11 cellular contexts compared by ENCODE assay signal in genomic region chr20:49268600-49269365, GRCh38. TPM values are rescaled to one million over a fixed set of nuclear protein-coding genes. Genes with fewer than 3 reads are reported as not detected.
DNase-seq lines count a peak whose midpoint lies in the region; TF ChIP-seq lines count a peak whose summit lies in the region.
"Had no signal": no experiment of that assay in that cellular context is flagged by ENCODE, and none has a peak within 500 bp of the region (broad histone marks: within the 10 kb centered on the region; RNA-seq: fewer than 3 reads in every experiment).

No MANE protein-coding gene starts in this region.

- no peak overlapping the region for H3K23ac ChIP-seq in trophoblast cell (ENCODE audit: low read length)

- no peak for TF ChIP-seq CTCF in KMS-11 (conservative IDR thresholded peaks at IDR 0.05; ENCODE audit: low read depth, low read length)
- TF ChIP-seq CTCF in brain (conservative IDR thresholded peaks at IDR 0.05) = no peak
- TF ChIP-seq CTCF in A673 (conservative IDR thresholded peaks at IDR 0.05; ENCODE audit: low read depth, low read length) = no peak

- H4K20me1 ChIP-seq in KMS-11 (ENCODE audit: insufficient read depth) = no peaks in the 10 kb centered on the region

- H3K27ac ChIP-seq in KMS-11 (no peak overlapping the region), trophoblast cell (ENCODE audit: low read depth, low read length) (no peak overlapping the region), A673 (ENCODE audit: low read depth, low read length, poor library complexity, severe bottlenecking) (no peak overlapping the region)
- H3K27ac ChIP-seq: 22Rv1 had no signal

- H3K27ac Mint-ChIP-seq in T-helper 1 cell treated with Interleukin-12 subunit alpha and Interleukin-12 subunit beta and Interleukin-4 antibody, amounts not matched to agents 30 μg/mL and 1 μg/mL, for 36 hours = peak overlapping the region; percentile 3
- no peak overlapping the region for H3K27ac Mint-ChIP-seq in brain

- H3K36me3 ChIP-seq in KMS-11 (ENCODE audit: insufficient read depth) = no peaks in the 10 kb centered on the region; the same call in 1 of the 2 replicates
- H3K36me3 ChIP-seq in trophoblast cell (ENCODE audit: control insufficient read depth in 1 of 2, insufficient read depth in 2 of 2, low read length in 2 of 2) = peaks cover 20 to 37% of the 10 kb centered on the region in 2 experiments
- H3K36me3 ChIP-seq in HAP-1 (replicated peaks) = peaks cover 70% of the 10 kb centered on the region
- H3K36me3 ChIP-seq in A673 (ENCODE audit: insufficient read depth, low read length, poor library complexity, severe bottlenecking) = peaks cover 64% of the 10 kb centered on the region

- CTCF ChIA-PET in A673 (lab: Charles Lee) = no interaction called here

- H3K4me1 ChIP-seq in KMS-11 (ENCODE audit: low read depth, poor library complexity, severe bottlenecking) (peaks cover 40% of the 10 kb centered on the region), trophoblast cell (ENCODE audit: control insufficient read depth in 1 of 2, insufficient read depth in 2 of 2, low read length in 2 of 2) (no peaks in the 10 kb centered on the region), HAP-1 (peaks cover 6% of the 10 kb centered on the region), A673 (ENCODE audit: insufficient read depth, low read length, poor library complexity, severe bottlenecking) (no peaks in the 10 kb centered on the region)

- WGBS in trophoblast cell (ENCODE audit: extremely low coverage, insufficient coverage, insufficient read length) = no CpG with 5 or more reads among the region's 1 CpG

- no peak overlapping the region for H2BK120ac ChIP-seq in trophoblast cell (ENCODE audit: insufficient read depth, low read length, poor library complexity)

- H3K79me1 ChIP-seq in trophoblast cell (ENCODE audit: low read length) = no peaks in the 10 kb centered on the region

- no peak overlapping the region for H2BK12ac ChIP-seq in trophoblast cell (ENCODE audit: low read length)

- no peak overlapping the region for H2AK5ac ChIP-seq in trophoblast cell (ENCODE audit: low read length)

- no peak overlapping the region for H3K14ac ChIP-seq in trophoblast cell (ENCODE audit: low read length)

- no peak overlapping the region for H3K18ac ChIP-seq in trophoblast cell (ENCODE audit: low read length)

- peaks cover 5% of the 10 kb centered on the region for H3K9me3 Mint-ChIP-seq in T-helper 1 cell treated with Interleukin-12 subunit alpha and Interleukin-12 subunit beta and Interleukin-4 antibody, amounts not matched to agents 30 μg/mL and 1 μg/mL, for 36 hours
- peaks cover 7 to 29% (median 20%) of the 10 kb centered on the region in 5 experiments for H3K9me3 Mint-ChIP-seq in brain

- no peaks in the 10 kb centered on the region for H3K27me3 Mint-ChIP-seq in T-helper 1 cell treated with Interleukin-12 subunit alpha and Interleukin-12 subunit beta and Interleukin-4 antibody, amounts not matched to agents 30 μg/mL and 1 μg/mL, for 36 hours (ENCODE audit: low read depth)
- peaks cover 3% of the 10 kb centered on the region for H3K27me3 Mint-ChIP-seq in brain

- H3K9ac ChIP-seq in KMS-11 (no peak overlapping the region), trophoblast cell (ENCODE audit: low read length) (no peak overlapping the region)

- DNase-seq in T-helper 1 cell (no peak), trophoblast cell (no peak), HAP-1 (ENCODE audit: low spot score in 2 of 2) (no peak), A673 (ENCODE audit: low spot score) (no peak), middle frontal gyrus (ENCODE audit: extremely low spot score, low spot score) (no peak)
- DNase-seq: NCI-H1694 treated with DMSO at 0.1 percent for 48 hours, transverse colon had no signal

- in situ Hi-C loops in HAP-1 (cut with MboI; ENCODE audit: low sequenced_read_pairs) = no loop called here

- intact Hi-C loops in A673 (cut with micrococcal nuclease; ENCODE audit: unreplicated experiment) = no loop called here

- peaks cover 55% of the 10 kb centered on the region for H3K4me1 Mint-ChIP-seq in T-helper 1 cell treated with Interleukin-12 subunit alpha and Interleukin-12 subunit beta and Interleukin-4 antibody, amounts not matched to agents 30 μg/mL and 1 μg/mL, for 36 hours (ENCODE audit: low read depth)
- peaks cover 46% of the 10 kb centered on the region for H3K4me1 Mint-ChIP-seq in brain

- H4K8ac ChIP-seq in trophoblast cell (ENCODE audit: low read depth, low read length) = no peak overlapping the region

- no TSS peak for BruUV-seq in A673 (replicated peaks; lab: Mats Ljungman, UMichigan)

- no peaks in the 10 kb centered on the region for H3K9me3 ChIP-seq in trophoblast cell (ENCODE audit: insufficient read depth, low read depth, low read length)
- no peaks in the 10 kb centered on the region for H3K9me3 ChIP-seq in HAP-1
- no peaks in the 10 kb centered on the region for H3K9me3 ChIP-seq in A673 (ENCODE audit: low read depth, low read length, poor library complexity, severe bottlenecking)
- H3K9me3 ChIP-seq: transverse colon had no signal

- H2BK5ac ChIP-seq in trophoblast cell (ENCODE audit: low read depth, low read length, poor library complexity) = no peak overlapping the region

- H2AFZ ChIP-seq in KMS-11 (ENCODE audit: low read depth) = no peak overlapping the region
- H2AFZ ChIP-seq in trophoblast cell (ENCODE audit: insufficient read depth, low read length, poor library complexity) = no peak overlapping the region

- H3K4ac ChIP-seq in trophoblast cell (ENCODE audit: low read depth, low read length) = peak overlapping the region; percentile 21

- H3K36me3 Mint-ChIP-seq in T-helper 1 cell treated with Interleukin-12 subunit alpha and Interleukin-12 subunit beta and Interleukin-4 antibody, amounts not matched to agents 30 μg/mL and 1 μg/mL, for 36 hours (ENCODE audit: low read depth) = peaks cover 74% of the 10 kb centered on the region
- H3K36me3 Mint-ChIP-seq in brain = peaks cover 96% of the 10 kb centered on the region

- H4K91ac ChIP-seq in trophoblast cell (ENCODE audit: low read depth, low read length) = no peak overlapping the region

- POLR2A ChIA-PET in A673 (lab: Charles Lee; ENCODE audit: low non-redundant PET) = no interaction called here

- H3K4me3 ChIP-seq in KMS-11 (IDR thresholded peaks at IDR 0.05; ENCODE audit: insufficient read depth, low read depth, low read length) (no peak overlapping the region), trophoblast cell (ENCODE audit: low read depth, low read length) (no peak overlapping the region), HAP-1 (no peak overlapping the region), A673 (ENCODE audit: low read depth, low read length, poor library complexity, severe bottlenecking) (no peak overlapping the region)
- H3K4me3 ChIP-seq: transverse colon had no signal

- H3K4me2 ChIP-seq in KMS-11 (peak overlapping the region; percentile 48), trophoblast cell (ENCODE audit: low read length) (no peak overlapping the region)

- H3K27me3 ChIP-seq in KMS-11 (ENCODE audit: insufficient read depth, low read depth) = no peaks in the 10 kb centered on the region
- H3K27me3 ChIP-seq in trophoblast cell (ENCODE audit: insufficient read depth, low read length) = no peaks in the 10 kb centered on the region
- no peaks in the 10 kb centered on the region for H3K27me3 ChIP-seq in HAP-1 (ENCODE audit: low read depth)
- no peaks in the 10 kb centered on the region for H3K27me3 ChIP-seq in A673 (replicated peaks; ENCODE audit: insufficient read depth, low read depth, low read length, poor library complexity)
- H3K27me3 ChIP-seq: transverse colon had no signal

- peaks cover 33% of the 10 kb centered on the region for H3K79me2 ChIP-seq in KMS-11 (ENCODE audit: insufficient read depth, low read depth)
- no peaks in the 10 kb centered on the region for H3K79me2 ChIP-seq in trophoblast cell (ENCODE audit: control insufficient read depth, insufficient read depth, low read length, poor library complexity)

- H3K4me3 Mint-ChIP-seq in T-helper 1 cell treated with Interleukin-12 subunit alpha and Interleukin-12 subunit beta and Interleukin-4 antibody, amounts not matched to agents 30 μg/mL and 1 μg/mL, for 36 hours = peak overlapping the region; percentile 69
- peak overlapping the region in 4 of 5 experiments; percentile 61 to 79 (median 62) for H3K4me3 Mint-ChIP-seq in brain

- no peak overlapping the region for H4K12ac ChIP-seq in trophoblast cell (ENCODE audit: low read depth, low read length)

RNA-seq across cellular contexts. Expression of gene ZNFX1, which starts 9.1 kb away (rescaled TPM):
- polyA plus RNA-seq in brain (ENCODE audit: insufficient read depth, low read depth, low replicate concordance) = 23.5 TPM
- 6.3 TPM in 2 replicates for polyA plus RNA-seq in trophoblast cell (2013)
- total RNA-seq in A673 (2021) = 15.4 and 19.0 TPM in 2 replicates

RNA-seq across cellular contexts. Expression of gene DDX27, which starts 49.6 kb away (rescaled TPM):
- 81.3 TPM for polyA plus RNA-seq in brain (ENCODE audit: insufficient read depth, low read depth, low replicate concordance)
- 54.1 and 54.7 TPM in 2 replicates for polyA plus RNA-seq in trophoblast cell (2013)
- total RNA-seq in A673 (2021) = 62.4 and 62.9 TPM in 2 replicates
